In genomic region chr20:47204746-47205122, GRCh38 we compare ENCODE assay signal across 20 cellular contexts.
DNase-seq lines count a peak whose midpoint lies in the region; ATAC-seq, FAIRE-seq and TF ChIP-seq lines count a peak whose summit lies in the region.
"Had no signal": no experiment of that assay in that cellular context is flagged by ENCODE, and none has a peak within 500 bp of the region (broad histone marks: within the 10 kb centered on the region; RNA-seq: fewer than 3 reads in every experiment).

No MANE protein-coding gene starts in this region.

- H2BK12ac ChIP-seq in trophoblast cell (ENCODE audit: low read length): no peak overlapping the region

- no peak overlapping the region for H2BK120ac ChIP-seq in trophoblast cell (ENCODE audit: insufficient read depth, low read length, poor library complexity)

- H3K4me1 Mint-ChIP-seq in HFFc6 (ENCODE audit: low read depth): peaks cover 26% of the 10 kb centered on the region

- H4K91ac ChIP-seq in trophoblast cell (ENCODE audit: low read depth, low read length): peak overlapping the region; percentile 16

- TF ChIP-seq CTCF in C4-2B (conservative IDR thresholded peaks at IDR 0.05) (no peak), HFFc6 (IDR thresholded peaks at IDR 0.05) (no peak), K562 (IDR thresholded peaks at IDR 0.05 in 2 of 3, conservative IDR thresholded peaks at IDR 0.05 in 1 of 3; ENCODE audit: insufficient read depth in 2 of 3, low read depth in 1 of 3, low read length in 3 of 3) (no peak), omental fat pad (IDR thresholded peaks at IDR 0.05) (no peak)

- no peak for TF ChIP-seq EP300 in K562 (IDR thresholded peaks at IDR 0.05; ENCODE audit: low read length)

- H3K27ac ChIP-seq in C4-2B (peak overlapping the region; percentile 39), K562 (ENCODE audit: extremely low read depth, low read depth, low read length) (no peak overlapping the region), trophoblast cell (ENCODE audit: low read depth, low read length) (peak overlapping the region; percentile 57)
- H3K27ac ChIP-seq: SK-N-MC had no signal

- intact Hi-C loops in K562 (cut with micrococcal nuclease): loop anchor here (2.0 kb wide), 1 partner anchor 180 kb away; no protein-coding TSS in a partner anchor

- peak overlapping the region; percentile 21 for H2BK5ac ChIP-seq in trophoblast cell (ENCODE audit: low read depth, low read length, poor library complexity)

- no peaks in the 10 kb centered on the region for H3K79me1 ChIP-seq in trophoblast cell (ENCODE audit: low read length)

- H3K4me3 ChIP-seq in K562: no peak overlapping the region
- no peak overlapping the region for H3K4me3 ChIP-seq in trophoblast cell (ENCODE audit: low read depth, low read length)
- H3K4me3 ChIP-seq: GM23338, HAP-1, SK-N-MC had no signal

- peaks cover 5% of the 10 kb centered on the region for H3K27me3 Mint-ChIP-seq in HFFc6 (ENCODE audit: insufficient read depth)
- H3K27me3 Mint-ChIP-seq: IgD-negative memory B cell had no signal

- in situ Hi-C loops in K562 (cut with MboI): loop anchor here (10.0 kb wide), 1 partner anchor 420 kb away; no protein-coding TSS in a partner anchor

- FAIRE-seq in K562 (lab: Jason Lieb, UNC) (no peak), HTR-8/SVneo (lab: Jason Lieb, UNC) (no peak)

- H2AFZ ChIP-seq in K562 (ENCODE audit: low read depth, low read length): no peak overlapping the region
- H2AFZ ChIP-seq in trophoblast cell (ENCODE audit: insufficient read depth, low read length, poor library complexity): no peak overlapping the region
- H2AFZ ChIP-seq: GM23338 had no signal

- H3K79me2 ChIP-seq in K562 (ENCODE audit: control insufficient read depth, insufficient read depth, low read length) (no peaks in the 10 kb centered on the region), trophoblast cell (ENCODE audit: control insufficient read depth, insufficient read depth, low read length, poor library complexity) (no peaks in the 10 kb centered on the region)

- H3K27me3 ChIP-seq in K562 (ENCODE audit: control insufficient read depth in 2 of 2, insufficient read depth in 2 of 2, low read length in 2 of 2) (no peaks in the 10 kb centered on the region), trophoblast cell (ENCODE audit: insufficient read depth, low read length) (no peaks in the 10 kb centered on the region)

- CTCF ChIA-PET in K562 (lab: Yijun Ruan, JAX; ENCODE audit: low intra/inter-chr PET ratio): no interaction called here

- TF ChIP-seq RAD21 in K562 (CRISPR knock-in tag; conservative IDR thresholded peaks at IDR 0.05 in 1 of 2, IDR thresholded peaks at IDR 0.05 in 1 of 2): no peak

- 0 out of 2 replicates have a peak overlapping the region, but pooled peaks have one; percentile 32 for H3K4me3 Mint-ChIP-seq in HFFc6
- H3K4me3 Mint-ChIP-seq: CD14-positive monocyte, GM23338, IgD-negative memory B cell had no signal

- 0 out of 2 replicates have a peak, but pooled peaks cover 10% of the 10 kb centered on the region for H4K20me1 ChIP-seq in K562 (replicated peaks; ENCODE audit: control insufficient read depth, insufficient read depth, low read length)

- no peak for ATAC-seq in K562
- ATAC-seq in omental fat pad (ENCODE audit: low FRiP score): no peak

- peaks cover 17% of the 10 kb centered on the region for H3K36me3 ChIP-seq in K562 (ENCODE audit: control insufficient read depth, insufficient read depth, low read length)
- H3K36me3 ChIP-seq in trophoblast cell (ENCODE audit: control insufficient read depth in 1 of 2, insufficient read depth in 2 of 2, low read length in 2 of 2): peaks cover 12 to 14% of the 10 kb centered on the region in 2 experiments

- POLR2A ChIA-PET in K562 (lab: Yijun Ruan, JAX): interaction anchor here (0.6 kb wide), 1 partner anchor 179 kb away, joined by 3 read pairs; no protein-coding TSS in a partner anchor

- H3K9me3 ChIP-seq in K562 (replicated peaks; ENCODE audit: control insufficient read depth, insufficient read depth, low read depth, low read length): no peaks in the 10 kb centered on the region
- no peaks in the 10 kb centered on the region for H3K9me3 ChIP-seq in trophoblast cell (ENCODE audit: insufficient read depth, low read depth, low read length)
- H3K9me3 ChIP-seq: HAP-1 had no signal

- no peak overlapping the region for H3K23ac ChIP-seq in trophoblast cell (ENCODE audit: low read length)

- WGBS in K562 (ENCODE audit: insufficient coverage, low coverage, missing lambda C conversion rate): 86% methylated on average over 12 of the region's 12 CpGs
- WGBS in trophoblast cell (ENCODE audit: extremely low coverage, insufficient coverage, insufficient read length): no CpG with 5 or more reads among the region's 12 CpGs

- TF ChIP-seq POLR2A in K562 (conservative IDR thresholded peaks at IDR 0.05): no peak

- peaks cover 9% of the 10 kb centered on the region; the same call in 1 of the 2 replicates for H3K36me3 Mint-ChIP-seq in HFFc6 (ENCODE audit: low read depth)

- no peak overlapping the region for H2AK5ac ChIP-seq in trophoblast cell (ENCODE audit: low read length)

- no peaks in the 10 kb centered on the region for H3K9me1 ChIP-seq in K562 (ENCODE audit: control insufficient read depth, insufficient read depth, low read length)

- H3K9ac ChIP-seq in K562 (ENCODE audit: insufficient read depth in 1 of 2, low read depth in 2 of 2, low read length in 2 of 2) (no peak overlapping the region), trophoblast cell (ENCODE audit: low read length) (no peak overlapping the region)

- no peak overlapping the region for H4K8ac ChIP-seq in trophoblast cell (ENCODE audit: low read depth, low read length)

- H3K4me1 ChIP-seq in K562 (replicated peaks in 1 of 2; ENCODE audit: control insufficient read depth in 2 of 2, insufficient read depth in 2 of 2, low read length in 2 of 2) (peaks cover 12 to 26% of the 10 kb centered on the region in 2 experiments), trophoblast cell (ENCODE audit: control insufficient read depth in 1 of 2, insufficient read depth in 2 of 2, low read length in 2 of 2) (peaks cover 5 to 15% of the 10 kb centered on the region in 2 experiments)
- H3K4me1 ChIP-seq: HAP-1 had no signal

- H3K14ac ChIP-seq in trophoblast cell (ENCODE audit: low read length): no peak overlapping the region

- no TSS peak for BruUV-seq in K562 (replicated peaks; lab: Mats Ljungman, UMichigan)

- H3K9me3 Mint-ChIP-seq in HFFc6: no peaks in the 10 kb centered on the region
- H3K9me3 Mint-ChIP-seq: GM23338, IgD-negative memory B cell had no signal

- DNase-seq in HFFc6 (no peak), K562 (ENCODE audit: extremely low read depth in 1 of 4, low spot score in 3 of 4) (no peak), trophoblast cell (no peak), NCI-H2196 treated with DMSO at 0.1 percent for 48 hours (lab: John Stamatoyannopoulos, UW; ENCODE audit: unreplicated experiment) (no peak), GDM1 (lab: John Stamatoyannopoulos, UW) (no peak), omental fat pad (ENCODE audit: low spot score) (no peak), HTR-8/SVneo (ENCODE audit: insufficient read length, low spot score) (no peak)
- DNase-seq: Karpas-422, MV-4-11, NCI-H1694, NCI-H2081 treated with DMSO at 0.1 percent for 48 hours, NCI-H446 treated with DMSO at 0.1 percent for 48 hours, OCI-M1, SHP77 had no signal

- H3K18ac ChIP-seq in trophoblast cell (ENCODE audit: low read length): no peak overlapping the region

- H3K4me2 ChIP-seq in K562 (ENCODE audit: insufficient read depth, low read length) (no peak overlapping the region), trophoblast cell (ENCODE audit: low read length) (no peak overlapping the region)
- H3K4me2 ChIP-seq: GM23338 had no signal

- no peak overlapping the region for H4K12ac ChIP-seq in trophoblast cell (ENCODE audit: low read depth, low read length)

- H3K4ac ChIP-seq in trophoblast cell (ENCODE audit: low read depth, low read length): no peak overlapping the region

- H3K27ac Mint-ChIP-seq in HFFc6: peak overlapping the region; percentile 82
- H3K27ac Mint-ChIP-seq: CD14-positive monocyte, IgD-negative memory B cell had no signal

TF ChIP-seq in K562, 482 proteins besides CTCF, POLR2A, EP300 and RAD21:
- TF ChIP-seq ZKSCAN8 (CRISPR knock-in tag; IDR thresholded peaks at IDR 0.05) (0 out of 2 replicates have a peak, but pooled peaks have one; percentile 29), ETV1 (tag; conservative IDR thresholded peaks at IDR 0.05; ENCODE audit: low read depth) (no peak), CSDE1 (IDR thresholded peaks at IDR 0.05) (no peak), ZNF316 (IDR thresholded peaks at IDR 0.05) (0 out of 2 replicates have a peak, but pooled peaks have one; percentile 22)
